Comparison of ENCODE assay signal across 32 cellular contexts in the genomic region with DNA sequence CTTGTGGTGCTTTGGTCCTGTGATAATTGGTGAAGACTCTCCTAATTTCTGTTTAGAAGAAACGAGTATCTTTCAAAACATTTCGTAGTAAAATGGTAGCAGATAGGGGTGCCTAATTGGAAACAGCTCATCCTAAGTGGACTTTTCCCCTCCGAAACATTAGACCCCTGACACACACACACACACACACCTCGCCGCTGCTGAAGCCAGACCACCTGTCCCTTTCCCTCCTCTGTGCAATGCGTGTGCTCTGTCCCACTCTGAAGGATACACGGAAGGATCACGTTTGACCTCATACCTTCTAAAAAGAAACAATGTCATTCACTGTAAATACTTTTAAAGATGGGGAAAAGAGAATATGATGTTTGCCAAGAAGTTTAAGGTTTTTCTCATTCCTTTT.
"Had no signal": no experiment of that assay in that cellular context is flagged by ENCODE, and none has a peak within 500 bp of the region (broad histone marks: within the 10 kb centered on the region; RNA-seq: fewer than 3 reads in every experiment).

No MANE protein-coding gene starts in this region.

- H3K27ac Mint-ChIP-seq: naive thymus-derived CD8-positive, alpha-beta T cell; natural killer cell treated with Interleukin-12 subunit alpha and Interleukin-12 subunit beta and Interleukin-15 and Interleukin-18, amount 100 ng/mL, for 72 hours; neural progenitor cell; progenitor cell of endocrine pancreas; stimulated activated memory B cell treated with anti-CD40 and anti-IgM and Interleukin-4, amounts not matched to agents 10 μg/mL and 1 μg/mL and 100 μg/mL, for 72 hours; stimulated activated naive CD8-positive, alpha-beta T cell treated with anti-CD3 and anti-CD28 coated beads, Interleukin-15, amount 100 ng/mL, for 72 hours had no signal

- H3K4me3 ChIP-seq: neural progenitor cell, ovary, psoas muscle, right lobe of liver, sigmoid colon, smooth muscle cell, spleen, suprapubic skin, testis, tibial artery, transverse colon, upper lobe of right lung, uterus had no signal

- H3K9me3 Mint-ChIP-seq: natural killer cell treated with Interleukin-12 subunit alpha and Interleukin-12 subunit beta and Interleukin-15 and Interleukin-18, amount 100 ng/mL, for 72 hours; neural progenitor cell; stimulated activated naive CD8-positive, alpha-beta T cell treated with anti-CD3 and anti-CD28 coated beads, Interleukin-15, amount 100 ng/mL, for 72 hours; type B pancreatic cell had no signal

- H3K36me3 ChIP-seq: ovary, transverse colon, uterus had no signal

- H3K27ac ChIP-seq: neural progenitor cell, ovary, parathyroid adenoma, psoas muscle, right lobe of liver, sigmoid colon, spleen, suprapubic skin, testis, tibial artery, transverse colon, upper lobe of right lung, uterus had no signal

- H2AFZ ChIP-seq: neural progenitor cell, parathyroid adenoma had no signal

- H3K36me3 Mint-ChIP-seq: naive thymus-derived CD8-positive, alpha-beta T cell; natural killer cell treated with Interleukin-12 subunit alpha and Interleukin-12 subunit beta and Interleukin-15 and Interleukin-18, amount 100 ng/mL, for 72 hours; stimulated activated memory B cell treated with anti-CD40 and anti-IgM and Interleukin-4, amounts not matched to agents 10 μg/mL and 1 μg/mL and 100 μg/mL, for 72 hours had no signal

- H3K4me2 ChIP-seq: neural progenitor cell, smooth muscle cell had no signal

- H3K4me1 ChIP-seq: parathyroid adenoma, psoas muscle, right lobe of liver, sigmoid colon, suprapubic skin, tibial artery, transverse colon, upper lobe of right lung, uterus had no signal

- H3K4me3 Mint-ChIP-seq: naive thymus-derived CD8-positive, alpha-beta T cell; natural killer cell treated with Interleukin-12 subunit alpha and Interleukin-12 subunit beta and Interleukin-15 and Interleukin-18, amount 100 ng/mL, for 72 hours; nephron progenitor cell; neural progenitor cell; stimulated activated memory B cell treated with anti-CD40 and anti-IgM and Interleukin-4, amounts not matched to agents 10 μg/mL and 1 μg/mL and 100 μg/mL, for 72 hours; stimulated activated naive CD8-positive, alpha-beta T cell treated with anti-CD3 and anti-CD28 coated beads, Interleukin-15, amount 100 ng/mL, for 72 hours; type B pancreatic cell had no signal

- H3K9me3 ChIP-seq: ovary, psoas muscle, right lobe of liver, sigmoid colon, spleen, suprapubic skin, testis, tibial artery, transverse colon, upper lobe of right lung, uterus had no signal

- H3K79me2 ChIP-seq: parathyroid adenoma had no signal

- H3K27me3 ChIP-seq: neural progenitor cell, ovary, right lobe of liver, sigmoid colon, spleen, suprapubic skin, testis, tibial artery, transverse colon, upper lobe of right lung, uterus had no signal

- ATAC-seq: naive thymus-derived CD8-positive, alpha-beta T cell; natural killer cell treated with Interleukin-12 subunit alpha and Interleukin-12 subunit beta and Interleukin-15 and Interleukin-18, amount 100 ng/mL, for 72 hours; psoas muscle; right cardiac atrium; stimulated activated memory B cell treated with anti-CD40 and anti-IgM and Interleukin-4, amounts not matched to agents 10 μg/mL and 1 μg/mL and 100 μg/mL, for 72 hours; stimulated activated naive CD8-positive, alpha-beta T cell treated with anti-CD3 and anti-CD28 coated beads, Interleukin-15, amount 100 ng/mL, for 72 hours; stimulated activated naive CD8-positive, alpha-beta T cell treated with anti-CD3 and anti-CD28 coated beads, Interleukin-15, Interleukin-2, amounts not matched to agents 100 U/mL and 50 U/mL, for 24 hours had no signal

- H3K4me1 Mint-ChIP-seq: naive thymus-derived CD8-positive, alpha-beta T cell; neural progenitor cell; stimulated activated memory B cell treated with anti-CD40 and anti-IgM and Interleukin-4, amounts not matched to agents 10 μg/mL and 1 μg/mL and 100 μg/mL, for 72 hours; stimulated activated naive CD8-positive, alpha-beta T cell treated with anti-CD3 and anti-CD28 coated beads, Interleukin-15, amount 100 ng/mL, for 72 hours had no signal

- DNase-seq: naive thymus-derived CD8-positive, alpha-beta T cell; nephron progenitor cell; occipital lobe; ovary; posterior cingulate gyrus; psoas muscle; right cardiac atrium; right lobe of liver; sigmoid colon; spleen; stimulated activated CD4-positive, alpha-beta T cell treated with anti-CD3 and anti-CD28 coated beads, Interleukin-12 subunit alpha, Interleukin-12 subunit beta, amount 100 ng/mL, for 4 hours; stimulated activated CD4-positive, alpha-beta T cell treated with anti-CD3 and anti-CD28 coated beads, Interleukin-1b, Interleukin-23, amount 100 ng/mL, for 48 hours; stimulated activated CD4-positive, alpha-beta T cell treated with anti-CD3 and anti-CD28 coated beads, Interleukin-4, amount 100 ng/mL, for 1 hour; stimulated activated CD4-positive, alpha-beta T cell treated with anti-CD3 and anti-CD28 coated beads, Interleukin-4, amount 100 ng/mL, for 4 hours; stimulated activated CD8-positive, alpha-beta memory T cell treated with anti-CD3 and anti-CD28 coated beads, Interleukin-4, amount 100 ng/mL, for 48 hours; stimulated activated naive CD4-positive, alpha-beta T cell; stimulated activated naive CD8-positive, alpha-beta T cell treated with anti-CD3 and anti-CD28 coated beads, Interleukin-15, amount 100 ng/mL, for 72 hours; stimulated activated naive CD8-positive, alpha-beta T cell treated with anti-CD3 and anti-CD28 coated beads, Interleukin-15, Interleukin-2, amounts not matched to agents 100 U/mL and 50 U/mL, for 24 hours; substantia nigra; testis; tibial artery; transverse colon; upper lobe of right lung; uterus had no signal

- H3K27me3 Mint-ChIP-seq: progenitor cell of endocrine pancreas, type B pancreatic cell had no signal
